Comparison of ENCODE assay signal across 1 cellular context in genomic region chr18:62714671-62715438, GRCh38.
A peak's percentile ranks its signal among the peaks of the same experiment; 100 is the strongest.
TF ChIP-seq lines count a peak whose summit lies in the region.

No MANE protein-coding gene starts in this region.

TF ChIP-seq in GM12878, 131 proteins besides CTCF, POLR2A, EP300 and RAD21 (continued from another document):
- TF ChIP-seq, protein P1, sequence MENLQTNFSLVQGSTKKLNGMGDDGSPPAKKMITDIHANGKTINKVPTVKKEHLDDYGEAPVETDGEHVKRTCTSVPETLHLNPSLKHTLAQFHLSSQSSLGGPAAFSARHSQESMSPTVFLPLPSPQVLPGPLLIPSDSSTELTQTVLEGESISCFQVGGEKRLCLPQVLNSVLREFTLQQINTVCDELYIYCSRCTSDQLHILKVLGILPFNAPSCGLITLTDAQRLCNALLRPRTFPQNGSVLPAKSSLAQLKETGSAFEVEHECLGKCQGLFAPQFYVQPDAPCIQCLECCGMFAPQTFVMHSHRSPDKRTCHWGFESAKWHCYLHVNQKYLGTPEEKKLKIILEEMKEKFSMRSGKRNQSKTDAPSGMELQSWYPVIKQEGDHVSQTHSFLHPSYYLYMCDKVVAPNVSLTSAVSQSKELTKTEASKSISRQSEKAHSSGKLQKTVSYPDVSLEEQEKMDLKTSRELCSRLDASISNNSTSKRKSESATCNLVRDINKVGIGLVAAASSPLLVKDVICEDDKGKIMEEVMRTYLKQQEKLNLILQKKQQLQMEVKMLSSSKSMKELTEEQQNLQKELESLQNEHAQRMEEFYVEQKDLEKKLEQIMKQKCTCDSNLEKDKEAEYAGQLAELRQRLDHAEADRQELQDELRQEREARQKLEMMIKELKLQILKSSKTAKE (IDR thresholded peaks at IDR 0.05; ENCODE audit: low read depth, poor library complexity, severe bottlenecking) = no peak
- 0 out of 2 replicates have a peak, but pooled peaks have one; percentile 15 for TF ChIP-seq SREBF1 (IDR thresholded peaks at IDR 0.05; ENCODE audit: low read length)
- 0 out of 2 replicates have a peak, but pooled peaks have one; percentile 13 for TF ChIP-seq CBFB (IDR thresholded peaks at IDR 0.05; ENCODE audit: low read depth)
- TF ChIP-seq POU2F2 (IDR thresholded peaks at IDR 0.05; ENCODE audit: borderline replicate concordance, low read depth, low read length) = peak; percentile 86; the same call in 2 of the 3 replicates
- peak; percentile 38; the same call in 1 of the 2 replicates for TF ChIP-seq EED (IDR thresholded peaks at IDR 0.05; ENCODE audit: low read depth)
- TF ChIP-seq SRF (IDR thresholded peaks at IDR 0.05; ENCODE audit: low read depth in 2 of 2, low read length in 2 of 2) = no peak
- TF ChIP-seq NR2F1 (conservative IDR thresholded peaks at IDR 0.05) = peak; percentile 28
- TF ChIP-seq MEF2B (IDR thresholded peaks at IDR 0.05; ENCODE audit: partially characterized antibody, poor library complexity, severe bottlenecking) = peak; percentile 83
- TF ChIP-seq MTA2 (IDR thresholded peaks at IDR 0.05; ENCODE audit: low read depth) = peak; percentile 30; the same call in 1 of the 2 replicates
- no peak for TF ChIP-seq KLF5 (IDR thresholded peaks at IDR 0.05; ENCODE audit: partially characterized antibody)
- TF ChIP-seq WRNIP1 (IDR thresholded peaks at IDR 0.05; ENCODE audit: borderline replicate concordance, low read depth, low read length) = peak; percentile 82; the same call in 1 of the 2 replicates
- TF ChIP-seq ATF7 (IDR thresholded peaks at IDR 0.05; ENCODE audit: low read depth) = peak; percentile 78
- no peak for TF ChIP-seq RCOR1 (conservative IDR thresholded peaks at IDR 0.05; ENCODE audit: low read depth, low read length)
- 0 out of 2 replicates have a peak, but pooled peaks have one; percentile 38 for TF ChIP-seq RB1 (IDR thresholded peaks at IDR 0.05; ENCODE audit: borderline replicate concordance)
- TF ChIP-seq MAX (IDR thresholded peaks at IDR 0.05; ENCODE audit: low read depth, low read length) = peak; percentile 52
- TF ChIP-seq CEBPB (IDR thresholded peaks at IDR 0.05; ENCODE audit: borderline replicate concordance in 1 of 2, low read depth in 2 of 2, low read length in 2 of 2) = no peak
- no peak for TF ChIP-seq ZNF592 (IDR thresholded peaks at IDR 0.05)
- peak; percentile 92 for TF ChIP-seq TCF12 (IDR thresholded peaks at IDR 0.05; ENCODE audit: low read depth, low read length)
- peak; percentile 35 for TF ChIP-seq NRF1 (conservative IDR thresholded peaks at IDR 0.05; ENCODE audit: low read depth, low read length)
- no peak for TF ChIP-seq PML (IDR thresholded peaks at IDR 0.05; ENCODE audit: low read length)
- peak; percentile 93 for TF ChIP-seq SIX5 (IDR thresholded peaks at IDR 0.05; ENCODE audit: low read depth, low read length, severe bottlenecking)
- no peak for TF ChIP-seq IRF3 (IDR thresholded peaks at IDR 0.05)
- peak; percentile 66; the same call in 1 of the 2 replicates for TF ChIP-seq HDGF (IDR thresholded peaks at IDR 0.05)
- no peak for TF ChIP-seq SPI1 (IDR thresholded peaks at IDR 0.05; ENCODE audit: borderline replicate concordance, insufficient read depth, low read depth, low read length)
- TF ChIP-seq IKZF1 (conservative IDR thresholded peaks at IDR 0.05) = peak; percentile 96
- TF ChIP-seq SMC3 (IDR thresholded peaks at IDR 0.05; ENCODE audit: borderline replicate concordance, low read length) = peak; percentile 92
- TF ChIP-seq CHD1 (IDR thresholded peaks at IDR 0.05; ENCODE audit: low read depth, low read length) = no peak
- TF ChIP-seq, protein P2, sequence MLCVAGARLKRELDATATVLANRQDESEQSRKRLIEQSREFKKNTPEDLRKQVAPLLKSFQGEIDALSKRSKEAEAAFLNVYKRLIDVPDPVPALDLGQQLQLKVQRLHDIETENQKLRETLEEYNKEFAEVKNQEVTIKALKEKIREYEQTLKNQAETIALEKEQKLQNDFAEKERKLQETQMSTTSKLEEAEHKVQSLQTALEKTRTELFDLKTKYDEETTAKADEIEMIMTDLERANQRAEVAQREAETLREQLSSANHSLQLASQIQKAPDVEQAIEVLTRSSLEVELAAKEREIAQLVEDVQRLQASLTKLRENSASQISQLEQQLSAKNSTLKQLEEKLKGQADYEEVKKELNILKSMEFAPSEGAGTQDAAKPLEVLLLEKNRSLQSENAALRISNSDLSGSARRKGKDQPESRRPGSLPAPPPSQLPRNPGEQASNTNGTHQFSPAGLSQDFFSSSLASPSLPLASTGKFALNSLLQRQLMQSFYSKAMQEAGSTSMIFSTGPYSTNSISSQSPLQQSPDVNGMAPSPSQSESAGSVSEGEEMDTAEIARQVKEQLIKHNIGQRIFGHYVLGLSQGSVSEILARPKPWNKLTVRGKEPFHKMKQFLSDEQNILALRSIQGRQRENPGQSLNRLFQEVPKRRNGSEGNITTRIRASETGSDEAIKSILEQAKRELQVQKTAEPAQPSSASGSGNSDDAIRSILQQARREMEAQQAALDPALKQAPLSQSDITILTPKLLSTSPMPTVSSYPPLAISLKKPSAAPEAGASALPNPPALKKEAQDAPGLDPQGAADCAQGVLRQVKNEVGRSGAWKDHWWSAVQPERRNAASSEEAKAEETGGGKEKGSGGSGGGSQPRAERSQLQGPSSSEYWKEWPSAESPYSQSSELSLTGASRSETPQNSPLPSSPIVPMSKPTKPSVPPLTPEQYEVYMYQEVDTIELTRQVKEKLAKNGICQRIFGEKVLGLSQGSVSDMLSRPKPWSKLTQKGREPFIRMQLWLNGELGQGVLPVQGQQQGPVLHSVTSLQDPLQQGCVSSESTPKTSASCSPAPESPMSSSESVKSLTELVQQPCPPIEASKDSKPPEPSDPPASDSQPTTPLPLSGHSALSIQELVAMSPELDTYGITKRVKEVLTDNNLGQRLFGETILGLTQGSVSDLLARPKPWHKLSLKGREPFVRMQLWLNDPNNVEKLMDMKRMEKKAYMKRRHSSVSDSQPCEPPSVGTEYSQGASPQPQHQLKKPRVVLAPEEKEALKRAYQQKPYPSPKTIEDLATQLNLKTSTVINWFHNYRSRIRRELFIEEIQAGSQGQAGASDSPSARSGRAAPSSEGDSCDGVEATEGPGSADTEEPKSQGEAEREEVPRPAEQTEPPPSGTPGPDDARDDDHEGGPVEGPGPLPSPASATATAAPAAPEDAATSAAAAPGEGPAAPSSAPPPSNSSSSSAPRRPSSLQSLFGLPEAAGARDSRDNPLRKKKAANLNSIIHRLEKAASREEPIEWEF (IDR thresholded peaks at IDR 0.05; ENCODE audit: insufficient replicate concordance, low read depth, low read length) = no peak
- TF ChIP-seq FOXM1 (IDR thresholded peaks at IDR 0.05; ENCODE audit: low read depth, low read length) = no peak
- peak; percentile 62 for TF ChIP-seq E2F8 (IDR thresholded peaks at IDR 0.05; ENCODE audit: low read depth, partially characterized antibody)
- no peak for TF ChIP-seq NFIC (IDR thresholded peaks at IDR 0.05; ENCODE audit: low read depth, low read length)
- TF ChIP-seq RELA (IDR thresholded peaks at IDR 0.05; ENCODE audit: borderline replicate concordance, partially characterized antibody) = peak; percentile 74
- peak; percentile 80 for TF ChIP-seq RUNX3 (IDR thresholded peaks at IDR 0.05; ENCODE audit: low read length)
- TF ChIP-seq TARDBP (IDR thresholded peaks at IDR 0.05; ENCODE audit: borderline replicate concordance) = peak; percentile 90; the same call in 1 of the 2 replicates
- TF ChIP-seq NBN (IDR thresholded peaks at IDR 0.05) = 0 out of 2 replicates have a peak, but pooled peaks have one; percentile 78
- peak; percentile 96 to 97 for TF ChIP-seq BHLHE40 (IDR thresholded peaks at IDR 0.05; ENCODE audit: borderline replicate concordance in 1 of 2, low read depth in 2 of 2, low read length in 1 of 2)
- peak; percentile 68; the same call in 1 of the 2 replicates for TF ChIP-seq MLLT1 (IDR thresholded peaks at IDR 0.05)
